Comparison of ENCODE assay signal across 8 cellular contexts in the genomic region with DNA sequence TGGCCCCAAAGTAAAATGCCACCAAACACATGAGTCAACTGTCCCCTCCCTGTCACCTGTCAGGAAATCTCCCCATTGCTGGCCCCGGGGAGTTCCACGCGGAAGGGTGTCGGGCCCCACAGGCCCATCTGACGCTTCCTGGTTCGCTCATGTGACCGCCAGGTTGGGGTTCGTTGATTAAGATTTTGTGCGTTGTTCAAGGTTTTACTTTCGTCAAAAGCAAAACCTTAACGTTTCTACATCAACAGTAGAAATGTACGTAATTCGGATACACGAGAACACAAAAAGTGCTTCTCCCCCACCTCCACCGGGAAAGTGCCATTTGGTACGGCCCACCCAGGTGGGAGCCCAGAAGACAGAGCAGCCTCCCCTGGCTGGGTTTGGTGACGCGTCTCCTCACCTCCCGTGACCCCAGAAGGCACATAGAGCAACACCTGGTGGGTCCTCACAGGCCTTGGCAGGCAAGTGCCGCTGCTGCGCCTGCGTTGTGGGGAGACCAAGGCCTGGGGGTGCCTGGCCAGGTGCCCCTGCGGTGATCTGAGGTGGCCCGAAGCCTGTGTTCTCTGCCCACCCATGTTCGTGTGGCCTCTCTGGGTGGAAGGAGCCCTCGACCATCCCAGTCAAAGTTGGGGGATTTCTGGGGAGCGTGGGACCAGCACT.
DNase-seq lines count a peak whose midpoint lies in the region; ATAC-seq and TF ChIP-seq lines count a peak whose summit lies in the region.

No MANE protein-coding gene starts in this region.

- peak overlapping the region; percentile 69 for H3K4me3 ChIP-seq in GM12875 (ENCODE audit: low read depth, low read length)
- H3K4me3 ChIP-seq in gastroesophageal sphincter: no peak overlapping the region

- ATAC-seq in HG02623 (IDR thresholded peaks at IDR 0.05; ENCODE audit: unreplicated experiment) (peak; percentile 40), gastroesophageal sphincter (no peak), GM19455 (IDR thresholded peaks at IDR 0.05; ENCODE audit: unreplicated experiment) (no peak)

- H3K27me3 Mint-ChIP-seq in immature natural killer cell (ENCODE audit: low read depth in 3 of 3): peaks cover 4 to 13% (median 5%) of the 10 kb centered on the region in 3 donors

- WGBS in gastroesophageal sphincter (ENCODE audit: low coverage in 1 of 2), 2 donors: 60 to 90% methylated on average over 1 to 15 of the region's 27 CpGs

- peak; percentile 31 for DNase-seq in activated CD4-positive, alpha-beta T cell treated with anti-CD3 and anti-CD28 coated beads for 1 hour
- DNase-seq in immature natural killer cell: peak; percentile 61 to 68 (median 61)
- no peak for DNase-seq in D341Med (ENCODE audit: low spot score)
- DNase-seq in dedifferentiated amniotic fluid mesenchymal stem cell (ENCODE audit: extremely low spot score): no peak

- peak overlapping the region; percentile 63 to 77 (median 70) for H3K4me3 Mint-ChIP-seq in immature natural killer cell

- no peaks in the 10 kb centered on the region for H3K9me3 ChIP-seq in gastroesophageal sphincter

- peaks cover 24 to 28% of the 10 kb centered on the region in 2 donors for H3K4me1 Mint-ChIP-seq in immature natural killer cell

- peaks cover 0 to 59% of the 10 kb centered on the region in 2 donors for H3K36me3 ChIP-seq in gastroesophageal sphincter

- TF ChIP-seq CTCF in GM12875 (IDR thresholded peaks at IDR 0.05; ENCODE audit: borderline replicate concordance, insufficient read depth, low read depth, low read length) (no peak), gastroesophageal sphincter (IDR thresholded peaks at IDR 0.05) (no peak)

- no peak overlapping the region for H3K27ac ChIP-seq in gastroesophageal sphincter

- TF ChIP-seq POLR2A in gastroesophageal sphincter (IDR thresholded peaks at IDR 0.05): no peak

- no peaks in the 10 kb centered on the region for H3K27me3 ChIP-seq in gastroesophageal sphincter

- H3K36me3 Mint-ChIP-seq in immature natural killer cell: peaks cover 0 to 21% (median 8%) of the 10 kb centered on the region in 3 donors

- peak overlapping the region; percentile 80 to 95 (median 90) for H3K27ac Mint-ChIP-seq in immature natural killer cell

- H3K9me3 Mint-ChIP-seq in immature natural killer cell: no peaks in the 10 kb centered on the region

- H3K4me1 ChIP-seq in gastroesophageal sphincter: peaks cover 0 to 31% (median 22%) of the 10 kb centered on the region in 3 donors

- no peak for TF ChIP-seq EP300 in gastroesophageal sphincter (IDR thresholded peaks at IDR 0.05)

Comparison
In these comparisons a context has a peak if more than half of its experiments do, and no peak if none do; other contexts are left out.
1. DNase-seq: peak in activated CD4-positive, alpha-beta T cell treated with anti-CD3 and anti-CD28 coated beads for 1 hour (single experiment) and immature natural killer cell (3 of 3); none in D341Med (single experiment) and dedifferentiated amniotic fluid mesenchymal stem cell (single experiment).